Comparison of ENCODE assay signal across 8 cellular contexts in the genomic region with DNA sequence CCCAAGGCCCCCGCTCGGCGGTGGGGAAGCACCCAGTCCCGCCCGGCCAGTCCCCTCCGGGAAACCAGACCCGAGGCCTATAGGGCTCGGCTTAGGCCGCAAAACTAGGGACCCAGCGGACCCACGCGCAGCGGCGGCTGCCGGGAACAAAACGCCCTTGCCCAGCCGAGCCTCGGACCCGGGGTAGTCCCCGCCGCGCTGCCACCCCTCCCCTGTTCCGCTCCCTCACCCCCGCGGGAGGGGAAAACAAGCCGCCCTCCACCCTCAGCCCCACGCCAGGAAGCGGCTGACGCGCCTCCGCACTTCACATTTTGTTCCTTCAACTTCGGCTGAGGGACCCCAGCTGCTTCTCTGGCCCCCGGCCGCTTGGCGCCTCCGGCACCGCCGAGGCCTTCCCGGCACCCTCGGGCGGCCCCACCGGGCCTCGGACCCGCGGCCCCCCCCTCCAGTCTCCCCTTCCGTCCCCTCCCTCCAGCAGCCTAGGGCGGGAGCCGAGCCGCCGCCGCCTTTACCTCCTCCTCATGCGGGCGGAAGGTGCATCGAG. TPM values are rescaled to one million over a fixed set of nuclear protein-coding genes. Genes with fewer than 3 reads are reported as not detected.
DNase-seq lines count a peak whose midpoint lies in the region; ATAC-seq, FAIRE-seq and TF ChIP-seq lines count a peak whose summit lies in the region.

No MANE protein-coding gene starts in this region.

- peak overlapping the region; percentile 81 for H3K27ac ChIP-seq in OCI-LY3 (ENCODE audit: low read length)
- H3K27ac ChIP-seq in thoracic aorta, result peak overlapping the region; percentile 84 to 92

- H3K27me3 ChIP-seq in OCI-LY3 (ENCODE audit: low read depth, low read length) (no peaks in the 10 kb centered on the region), thoracic aorta (replicated peaks; ENCODE audit: insufficient read depth) (no peaks in the 10 kb centered on the region)

- H3K4me3 ChIP-seq in OCI-LY3 (ENCODE audit: low read length) (peak overlapping the region; percentile 97), thoracic aorta (peak overlapping the region; percentile 98)

- H3K9me3 ChIP-seq in OCI-LY3 (ENCODE audit: insufficient read depth, low read length), result no peaks in the 10 kb centered on the region
- H3K9me3 ChIP-seq in thoracic aorta, result no peaks in the 10 kb centered on the region

- FAIRE-seq in frontal cortex (lab: Jason Lieb, UNC), result no peak

- H3K9ac ChIP-seq in OCI-LY3 (ENCODE audit: low read length), result peak overlapping the region; percentile 99

- DNase-seq in NCI-H2081 (lab: John Stamatoyannopoulos, UW) (peak; percentile 63 to 74), NCI-H2081 treated with DMSO at 0.1 percent for 48 hours (lab: John Stamatoyannopoulos, UW) (no peak), frontal cortex (ENCODE audit: low spot score in 2 of 2) (peak; percentile 32 to 55), nucleus accumbens (lab: John Stamatoyannopoulos, UW) (peak in 35 of 56 donors; percentile 14 to 84 (median 63)), thoracic aorta (ENCODE audit: low spot score) (no peak)
- DNase-seq in activated effector memory CD4-positive, alpha-beta T cell treated with anti-CD3 and anti-CD28 coated beads, Interleukin-2, amount 50 U/mL, for 16 hours, result peak; percentile 83

- H3K36me3 ChIP-seq in OCI-LY3 (replicated peaks; ENCODE audit: low read depth, low read length), result peaks cover 16% of the 10 kb centered on the region
- no peaks in the 10 kb centered on the region for H3K36me3 ChIP-seq in thoracic aorta

- H3K4me1 ChIP-seq in OCI-LY3 (ENCODE audit: low read length) (peaks cover 18% of the 10 kb centered on the region), thoracic aorta (ENCODE audit: control insufficient read depth in 1 of 2, low read depth in 2 of 2) (peaks cover 10 to 22% of the 10 kb centered on the region in 2 donors)

- peaks cover 55% of the 10 kb centered on the region for H3K79me2 ChIP-seq in OCI-LY3 (ENCODE audit: low read length)

- TF ChIP-seq CTCF in OCI-LY3 (IDR thresholded peaks at IDR 0.05; ENCODE audit: low read depth, low read length), result no peak
- no peak for TF ChIP-seq CTCF in thoracic aorta (IDR thresholded peaks at IDR 0.05)

- H4K20me1 ChIP-seq in OCI-LY3 (ENCODE audit: insufficient read depth, low read length), result peaks cover 13% of the 10 kb centered on the region

- H3K4me2 ChIP-seq in OCI-LY3 (ENCODE audit: low read length), result peak overlapping the region; percentile 97

- H2AFZ ChIP-seq in OCI-LY3 (ENCODE audit: low read depth, low read length), result peak overlapping the region; percentile 49; the same call in 1 of the 2 replicates

- ATAC-seq in HG02970 (IDR thresholded peaks at IDR 0.05; ENCODE audit: low FRiP score, unreplicated experiment) (peak; percentile 23), thoracic aorta (ENCODE audit: insufficient number of reproducible peaks, low FRiP score, low read depth) (peak; percentile 3)

RNA-seq across cellular contexts. Expression of a gene that starts 0.7 kb away (rescaled TPM):
- total RNA-seq in frontal cortex (70.9 TPM), thoracic aorta (10 to 100 TPM; 56.3 to 72.4 TPM)

Comparison
In these comparisons a context has a peak if more than half of its experiments do, and no peak if none do; other contexts are left out.
1. DNase-seq: peak in NCI-H2081 (2 of 2), activated effector memory CD4-positive, alpha-beta T cell treated with anti-CD3 and anti-CD28 coated beads, Interleukin-2, amount 50 U/mL, for 16 hours (single experiment), frontal cortex (2 of 2) and nucleus accumbens (35 of 56); none in NCI-H2081 treated with DMSO at 0.1 percent for 48 hours (single experiment) and thoracic aorta (single experiment).